10 cellular contexts compared by ENCODE assay signal in genomic region chr3:52684184-52684583, GRCh38. TPM values are rescaled to one million over a fixed set of nuclear protein-coding genes. Genes with fewer than 3 reads are reported as not detected.
DNase-seq lines count a peak whose midpoint lies in the region; ATAC-seq and TF ChIP-seq lines count a peak whose summit lies in the region.
"Had no signal": no experiment of that assay in that cellular context is flagged by ENCODE, and none has a peak within 500 bp of the region (broad histone marks: within the 10 kb centered on the region; RNA-seq: fewer than 3 reads in every experiment).

No MANE protein-coding gene starts in this region.

- 25% methylated on average over 5 of the region's 5 CpGs for WGBS in mammary epithelial cell (ENCODE audit: low coverage, missing lambda C conversion rate)

- CTCF ChIA-PET in mammary epithelial cell (lab: Charles Lee; ENCODE audit: low non-redundant PET), result no interaction called here

- intact Hi-C loops in mammary epithelial cell (cut with micrococcal nuclease), result loop anchor here (2.0 kb wide), 1 partner anchor 147 kb away; the partner anchor contains the start of gene UQCC5

- no peak for ATAC-seq in natural killer cell treated with Interleukin-12 subunit alpha and Interleukin-12 subunit beta and Interleukin-15 and Interleukin-18, amount 100 ng/mL, for 72 hours
- no peak for ATAC-seq in HG02678 (IDR thresholded peaks at IDR 0.05; ENCODE audit: unreplicated experiment)
- ATAC-seq in GM21737 (IDR thresholded peaks at IDR 0.05; ENCODE audit: unreplicated experiment), result no peak

- H3K79me2 ChIP-seq in Karpas-422 (ENCODE audit: low read length) (peaks cover 96% of the 10 kb centered on the region), mammary epithelial cell (ENCODE audit: insufficient read depth, low read length) (peaks cover 95% of the 10 kb centered on the region)

- DNase-seq in Karpas-422 (no peak), mammary epithelial cell (no peak), anterior cingulate cortex (lab: John Stamatoyannopoulos, UW) (no peak), HuH-7.5 (ENCODE audit: low spot score) (no peak)
- DNase-seq in natural killer cell treated with Interleukin-12 subunit alpha and Interleukin-12 subunit beta and Interleukin-15 and Interleukin-18, amount 100 ng/mL, for 72 hours (ENCODE audit: low spot score), result no peak
- DNase-seq: EL, NCI-H774 had no signal

- H3K9me3 ChIP-seq in BLaER1 treated with 17β-estradiol and CSF1 and Interleukin-3, amounts not matched to agents 10 nM and 100 nM (replicated peaks in 1 of 11), result no peaks in the 10 kb centered on the region
- no peaks in the 10 kb centered on the region for H3K9me3 ChIP-seq in Karpas-422 (ENCODE audit: low read length)
- no peaks in the 10 kb centered on the region for H3K9me3 ChIP-seq in mammary epithelial cell (replicated peaks; ENCODE audit: insufficient read depth, low read length)

- dilution Hi-C loops in mammary epithelial cell (cut with HindIII; ENCODE audit: low sequenced_read_pairs), result no loop called here

- H3K4me2 ChIP-seq in BLaER1 treated with 17β-estradiol and CSF1 and Interleukin-3, amounts not matched to agents 10 nM and 100 nM, result peak overlapping the region; percentile 61 to 96 (median 85)
- H3K4me2 ChIP-seq in Karpas-422 (ENCODE audit: low read depth, low read length, poor library complexity, severe bottlenecking) (peak overlapping the region; percentile 91), mammary epithelial cell (ENCODE audit: insufficient read depth, low read depth, low read length) (peak overlapping the region; percentile 88)

- no peaks in the 10 kb centered on the region for H3K27me3 Mint-ChIP-seq in natural killer cell treated with Interleukin-12 subunit alpha and Interleukin-12 subunit beta and Interleukin-15 and Interleukin-18, amount 100 ng/mL, for 72 hours

- no peak for TF ChIP-seq CTCF in mammary epithelial cell (conservative IDR thresholded peaks at IDR 0.05 in 1 of 2, IDR thresholded peaks at IDR 0.05 in 1 of 2; ENCODE audit: extremely low read depth in 1 of 2, insufficient read depth in 1 of 2, low read depth in 1 of 2, low read length in 2 of 2)

- peak overlapping the region in 7 of 11 experiments; percentile 93 to 97 (median 94); a peak in 11 of 22 replicates for H3K27ac ChIP-seq in BLaER1 treated with 17β-estradiol and CSF1 and Interleukin-3, amounts not matched to agents 10 nM and 100 nM
- H3K27ac ChIP-seq in Karpas-422 (ENCODE audit: low read length), result no peak overlapping the region
- no peak overlapping the region for H3K27ac ChIP-seq in mammary epithelial cell (ENCODE audit: insufficient read depth, low read depth, low read length)

- no peaks in the 10 kb centered on the region for H3K27me3 ChIP-seq in BLaER1 treated with 17β-estradiol and CSF1 and Interleukin-3, amounts not matched to agents 10 nM and 100 nM
- H3K27me3 ChIP-seq in Karpas-422 (ENCODE audit: low read length) (no peaks in the 10 kb centered on the region), mammary epithelial cell (ENCODE audit: insufficient read depth, low read length) (no peaks in the 10 kb centered on the region)

- peak overlapping the region; percentile 97 for H3K4me3 Mint-ChIP-seq in natural killer cell treated with Interleukin-12 subunit alpha and Interleukin-12 subunit beta and Interleukin-15 and Interleukin-18, amount 100 ng/mL, for 72 hours

- no peaks in the 10 kb centered on the region for H3K9me3 Mint-ChIP-seq in natural killer cell treated with Interleukin-12 subunit alpha and Interleukin-12 subunit beta and Interleukin-15 and Interleukin-18, amount 100 ng/mL, for 72 hours

- BruUV-seq in mammary epithelial cell (replicated peaks; lab: Mats Ljungman, UMichigan), result no TSS peak

- H2AFZ ChIP-seq in Karpas-422 (ENCODE audit: low read length), result no peak overlapping the region
- H2AFZ ChIP-seq in mammary epithelial cell (ENCODE audit: low read depth, low read length), result no peak overlapping the region

- in situ Hi-C loops in mammary epithelial cell (cut with MboI; ENCODE audit: low sequenced_read_pairs in 2 of 2), result no loop called here

- peak overlapping the region; percentile 98 to 100 for H3K27ac Mint-ChIP-seq in natural killer cell treated with Interleukin-12 subunit alpha and Interleukin-12 subunit beta and Interleukin-15 and Interleukin-18, amount 100 ng/mL, for 72 hours

- H3K9ac ChIP-seq in BLaER1 treated with 17β-estradiol and CSF1 and Interleukin-3, amounts not matched to agents 10 nM and 100 nM, result peak overlapping the region; percentile 92 to 97 (median 95); a peak in 19 of 22 replicates
- H3K9ac ChIP-seq in Karpas-422 (ENCODE audit: low read length) (peak overlapping the region; percentile 84), mammary epithelial cell (ENCODE audit: insufficient read depth, low read length) (peak overlapping the region; percentile 90)

- peaks cover 32% of the 10 kb centered on the region for H3K36me3 Mint-ChIP-seq in natural killer cell treated with Interleukin-12 subunit alpha and Interleukin-12 subunit beta and Interleukin-15 and Interleukin-18, amount 100 ng/mL, for 72 hours

- no peaks in the 10 kb centered on the region for H3K9me2 ChIP-seq in Karpas-422 (replicated peaks; ENCODE audit: insufficient read depth, low read length)

- peaks cover 49 to 61% of the 10 kb centered on the region in 2 donors for H3K4me1 Mint-ChIP-seq in natural killer cell treated with Interleukin-12 subunit alpha and Interleukin-12 subunit beta and Interleukin-15 and Interleukin-18, amount 100 ng/mL, for 72 hours (ENCODE audit: low read depth in 2 of 2)

- peaks cover 35 to 82% (median 65%) of the 10 kb centered on the region in 10 experiments for H3K4me1 ChIP-seq in BLaER1 treated with 17β-estradiol and CSF1 and Interleukin-3, amounts not matched to agents 10 nM and 100 nM
- H3K4me1 ChIP-seq in Karpas-422 (ENCODE audit: low read length) (peaks cover 44% of the 10 kb centered on the region), mammary epithelial cell (ENCODE audit: insufficient read depth, low read length) (peaks cover 20% of the 10 kb centered on the region)

- peaks cover 0 to 90% (median 70%) of the 10 kb centered on the region in 11 experiments; a peak in 18 of 22 replicates for H4K20me1 ChIP-seq in BLaER1 treated with 17β-estradiol and CSF1 and Interleukin-3, amounts not matched to agents 10 nM and 100 nM
- H4K20me1 ChIP-seq in Karpas-422 (ENCODE audit: insufficient read depth, low read depth, low read length) (no peaks in the 10 kb centered on the region), mammary epithelial cell (ENCODE audit: insufficient read depth, low read length) (no peaks in the 10 kb centered on the region)

- H3K36me3 ChIP-seq in BLaER1 treated with 17β-estradiol and CSF1 and Interleukin-3, amounts not matched to agents 10 nM and 100 nM, result peaks cover 26 to 79% (median 56%) of the 10 kb centered on the region in 11 experiments
- H3K36me3 ChIP-seq in Karpas-422 (ENCODE audit: insufficient read depth, low read length), result peaks cover 41% of the 10 kb centered on the region
- peaks cover 23% of the 10 kb centered on the region for H3K36me3 ChIP-seq in mammary epithelial cell (ENCODE audit: insufficient read depth, low read length)

- H3K4me3 ChIP-seq in BLaER1 treated with 17β-estradiol and CSF1 and Interleukin-3, amounts not matched to agents 10 nM and 100 nM, result peak overlapping the region; percentile 66 to 92 (median 84); a peak in 18 of 20 replicates
- H3K4me3 ChIP-seq in Karpas-422 (ENCODE audit: low read length) (peak overlapping the region; percentile 88), mammary epithelial cell (replicated peaks in 1 of 3; ENCODE audit: insufficient read depth in 1 of 3, low read depth in 2 of 3, low read length in 3 of 3) (peak overlapping the region; percentile 81 to 97 (median 89))

RNA-seq across cellular contexts. Expression of gene PBRM1, which starts 1.5 kb away (rescaled TPM):
- 38.4 and 53.3 TPM in 2 replicates for total RNA-seq in Karpas-422 (2014; rRNA removed; shearing (Covaris generic); ENCODE audit: low replicate concordance)
- 10 to 100 TPM; 53.0 to 85.2 TPM for total RNA-seq in mammary epithelial cell
- polyA plus RNA-seq in mammary epithelial cell, result 18.8 TPM
- 103 TPM for polyA minus RNA-seq in mammary epithelial cell
- total RNA-seq in natural killer cell treated with Interleukin-12 subunit alpha and Interleukin-12 subunit beta and Interleukin-15 and Interleukin-18, amount 100 ng/mL, for 72 hours, result 10 to 100 TPM; 85.3 to 95.4 TPM

RNA-seq across cellular contexts. Expression of gene GNL3, which starts 1.6 kb away (rescaled TPM):
- total RNA-seq in Karpas-422 (2014; rRNA removed; shearing (Covaris generic); ENCODE audit: low replicate concordance), result 96.9 and 138 TPM in 2 replicates
- total RNA-seq in mammary epithelial cell, result 10 to 100 TPM; 81.5 to 97.8 TPM
- polyA plus RNA-seq in mammary epithelial cell, result 51.1 TPM
- polyA minus RNA-seq in mammary epithelial cell, result 58.3 TPM
- total RNA-seq in natural killer cell treated with Interleukin-12 subunit alpha and Interleukin-12 subunit beta and Interleukin-15 and Interleukin-18, amount 100 ng/mL, for 72 hours, result 100 to 1,000 TPM; 153 to 225 TPM

RNA-seq across cellular contexts. Expression of gene GLT8D1, which starts 21.4 kb away (rescaled TPM):
- total RNA-seq in Karpas-422 (2014; rRNA removed; shearing (Covaris generic); ENCODE audit: low replicate concordance), result 34.7 and 52.0 TPM in 2 replicates
- total RNA-seq in mammary epithelial cell, result 10 to 100 TPM; 56.8 to 62.7 TPM
- 64.9 TPM for polyA plus RNA-seq in mammary epithelial cell
- polyA minus RNA-seq in mammary epithelial cell, result 50.7 TPM
- total RNA-seq in natural killer cell treated with Interleukin-12 subunit alpha and Interleukin-12 subunit beta and Interleukin-15 and Interleukin-18, amount 100 ng/mL, for 72 hours, result 10 to 100 TPM; 32.4 to 41.1 TPM

RNA-seq across cellular contexts. Expression of gene SPCS1, which starts 21.7 kb away (rescaled TPM):
- total RNA-seq in Karpas-422 (2014; rRNA removed; shearing (Covaris generic); ENCODE audit: low replicate concordance), result 122 and 184 TPM in 2 replicates
- 100 to 1,000 TPM in 1 of 2 donors, 10 to 100 TPM in 1; 57.5 to 120 TPM for total RNA-seq in mammary epithelial cell
- polyA plus RNA-seq in mammary epithelial cell, result 115 TPM
- polyA minus RNA-seq in mammary epithelial cell, result 87.9 TPM
- total RNA-seq in natural killer cell treated with Interleukin-12 subunit alpha and Interleukin-12 subunit beta and Interleukin-15 and Interleukin-18, amount 100 ng/mL, for 72 hours, result 10 to 100 TPM; 74.4 to 92.4 TPM

Comparison
In these comparisons a context has a peak if more than half of its experiments do, and no peak if none do; other contexts are left out.
1. H3K27ac ChIP-seq: peak in BLaER1 treated with 17β-estradiol and CSF1 and Interleukin-3, amounts not matched to agents 10 nM and 100 nM (7 of 11); none in Karpas-422 (single experiment) and mammary epithelial cell (single experiment).
2. Peak in every context shown above with its lines, with median percentiles within 50 percentile points of each other: H3K4me2 ChIP-seq, H3K4me3 ChIP-seq and H3K9ac ChIP-seq.